Comparison of ENCODE assay signal across 21 cellular contexts in the genomic region with DNA sequence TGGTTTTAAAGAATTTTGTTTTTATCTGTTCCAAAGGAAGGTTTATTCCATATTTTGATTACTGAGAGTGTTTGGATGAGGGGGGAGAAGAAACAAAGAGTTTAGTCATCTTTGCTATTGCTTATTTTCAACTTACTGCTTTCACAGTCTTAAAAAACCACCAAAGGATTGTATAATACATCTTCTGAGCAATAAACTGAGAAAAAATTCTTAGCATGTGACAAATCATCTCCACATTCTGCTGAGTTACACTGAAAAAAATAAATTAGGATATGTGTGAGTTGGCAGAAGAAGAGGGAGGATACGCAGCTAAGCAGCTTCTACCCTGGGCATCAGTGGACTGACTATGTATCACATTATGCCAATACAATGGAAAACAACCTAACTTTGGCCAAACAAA. TPM values are rescaled to one million over a fixed set of nuclear protein-coding genes. Genes with fewer than 3 reads are reported as not detected.
"Had no signal": no experiment of that assay in that cellular context is flagged by ENCODE, and none has a peak within 500 bp of the region (broad histone marks: within the 10 kb centered on the region; RNA-seq: fewer than 3 reads in every experiment).

No MANE protein-coding gene starts in this region.

- H3K27ac ChIP-seq: adrenal gland, body of pancreas, coronary artery, esophagus muscularis mucosa, foreskin keratinocyte, right atrium auricular region, suprapubic skin had no signal

- DNase-seq: activated CD4-positive, alpha-beta memory T cell treated with anti-CD3 and anti-CD28 coated beads, Interleukin-2, amount 10 ng/mL, durations not matched to agents 7 days and 5 days; activated CD4-positive, alpha-beta T cell treated with anti-CD3 and anti-CD28 coated beads for 4 hours; activated effector memory CD4-positive, alpha-beta T cell treated with Interleukin-2 at 50 U/mL for 16 hours; activated naive CD4-positive, alpha-beta T cell treated with anti-CD3 and anti-CD28 coated beads, Interleukin-2, amount 50 U/mL, for 16 hours; activated T-cell treated with anti-CD3 and anti-CD28 coated beads, Interleukin-2, amount 50 U/mL, for 4 hours; adrenal gland; body of pancreas; central memory CD4-positive, alpha-beta T cell; effector CD4-positive, alpha-beta T cell; foreskin keratinocyte; kidney glomerular epithelial cell; left ventricle myocardium superior; nucleus accumbens; small intestine; stimulated activated CD4-positive, alpha-beta T cell treated with anti-CD3 and anti-CD28 coated beads, Interleukin-4, amount 100 ng/mL, for 4 hours; T-helper 17 cell; trophoblast cell had no signal

- H3K36me3 ChIP-seq: adrenal gland, esophagus muscularis mucosa, right atrium auricular region, suprapubic skin had no signal

- H3K4me3 ChIP-seq: adrenal gland, body of pancreas, coronary artery, esophagus muscularis mucosa, right atrium auricular region, suprapubic skin had no signal

- H3K9me3 ChIP-seq: adrenal gland, body of pancreas, esophagus muscularis mucosa, right atrium auricular region, suprapubic skin had no signal

- H3K4me1 ChIP-seq: adrenal gland, body of pancreas, esophagus muscularis mucosa, foreskin keratinocyte, suprapubic skin had no signal

- H3K27me3 ChIP-seq: adrenal gland, body of pancreas, right atrium auricular region, suprapubic skin had no signal

RNA-seq across cellular contexts. Expression of a gene that starts 23.2 kb away (rescaled TPM):
- total RNA-seq: activated CD4-positive, alpha-beta memory T cell treated with anti-CD3 and anti-CD28 coated beads, Interleukin-2, amount 10 ng/mL, durations not matched to agents 7 days and 5 days; activated T-cell treated with anti-CD3 and anti-CD28 coated beads, Interleukin-2, amount 50 U/mL, for 4 hours; foreskin keratinocyte; T-helper 17 cell had no signal
- polyA plus RNA-seq: foreskin keratinocyte had no signal
